ENCODE assay signal across 17 cellular contexts in genomic region chr20:63327229-63327745, GRCh38. TPM values are rescaled to one million over a fixed set of nuclear protein-coding genes. Genes with fewer than 3 reads are reported as not detected.
DNase-seq lines count a peak whose midpoint lies in the region; ATAC-seq, FAIRE-seq and TF ChIP-seq lines count a peak whose summit lies in the region.
"Had no signal": no experiment of that assay in that cellular context is flagged by ENCODE, and none has a peak within 500 bp of the region (broad histone marks: within the 10 kb centered on the region; RNA-seq: fewer than 3 reads in every experiment).

No MANE protein-coding gene starts in this region.

- BruUV-seq in K562 (replicated peaks; lab: Mats Ljungman, UMichigan), result no TSS peak

- H3K9me1 ChIP-seq in K562 (ENCODE audit: control insufficient read depth, insufficient read depth, low read length), result no peaks in the 10 kb centered on the region

- no peak for TF ChIP-seq CTCF in K562 (IDR thresholded peaks at IDR 0.05 in 2 of 3, conservative IDR thresholded peaks at IDR 0.05 in 1 of 3; ENCODE audit: insufficient read depth in 2 of 3, low read depth in 1 of 3, low read length in 3 of 3)
- TF ChIP-seq CTCF in gastrocnemius medialis (IDR thresholded peaks at IDR 0.05 in 4 of 5, conservative IDR thresholded peaks at IDR 0.05 in 1 of 5), result no peak

- in situ Hi-C loops in K562 (cut with MboI), result no loop called here
- in situ Hi-C loops in gastrocnemius medialis (cut with MboI; ENCODE audit: low sequenced_read_pairs in 4 of 4), result no loop called here

- H4K91ac ChIP-seq in trophoblast cell (ENCODE audit: low read depth, low read length), result no peak overlapping the region

- no peak overlapping the region for H2BK12ac ChIP-seq in trophoblast cell (ENCODE audit: low read length)

- no peak overlapping the region for H2AK5ac ChIP-seq in trophoblast cell (ENCODE audit: low read length)

- no peak for DNase-seq in activated CD8-positive, alpha-beta memory T cell treated with anti-CD3 and anti-CD28 coated beads, Interleukin-2, amount 10 ng/mL, durations not matched to agents 7 days and 5 days
- no peak for DNase-seq in activated CD8-positive, alpha-beta memory T cell treated with anti-CD3 and anti-CD28 coated beads, Interleukin-2, amount 50 U/mL, for 48 hours
- DNase-seq in K562 (ENCODE audit: extremely low read depth in 1 of 4, low spot score in 3 of 4) (no peak), trophoblast cell (no peak), gastrocnemius medialis (no peak), dermis blood vessel endothelial cell (no peak)
- DNase-seq: Calu3, cortex of kidney, NCI-H187 treated with DMSO at 0.1 percent for 48 hours, NCI-H524 had no signal

- H3K79me2 ChIP-seq in K562 (ENCODE audit: control insufficient read depth, insufficient read depth, low read length) (no peaks in the 10 kb centered on the region), trophoblast cell (ENCODE audit: control insufficient read depth, insufficient read depth, low read length, poor library complexity) (no peaks in the 10 kb centered on the region)

- no peak overlapping the region for H3K4me3 Mint-ChIP-seq in activated CD8-positive, alpha-beta memory T cell treated with anti-CD3 and anti-CD28 coated beads, Interleukin-2, amount 10 ng/mL, durations not matched to agents 7 days and 5 days
- peak overlapping the region in 1 of 4 donors; percentile 60 for H3K4me3 Mint-ChIP-seq in IgD-negative memory B cell

- TF ChIP-seq POLR2A in K562 (conservative IDR thresholded peaks at IDR 0.05) (no peak), gastrocnemius medialis (IDR thresholded peaks at IDR 0.05) (no peak)

- H4K20me1 ChIP-seq in K562 (replicated peaks; ENCODE audit: control insufficient read depth, insufficient read depth, low read length), result no peaks in the 10 kb centered on the region

- H3K36me3 ChIP-seq in K562 (ENCODE audit: control insufficient read depth, insufficient read depth, low read length) (no peaks in the 10 kb centered on the region), trophoblast cell (ENCODE audit: control insufficient read depth in 1 of 2, insufficient read depth in 2 of 2, low read length in 2 of 2) (no peaks in the 10 kb centered on the region), gastrocnemius medialis (no peaks in the 10 kb centered on the region)

- H3K27ac ChIP-seq in K562 (ENCODE audit: extremely low read depth, low read depth, low read length), result no peak overlapping the region
- no peak overlapping the region for H3K27ac ChIP-seq in trophoblast cell (ENCODE audit: low read depth, low read length)
- no peak overlapping the region for H3K27ac ChIP-seq in gastrocnemius medialis

- no peak overlapping the region for H3K23ac ChIP-seq in trophoblast cell (ENCODE audit: low read length)

- peak overlapping the region; percentile 80 for H3K27ac Mint-ChIP-seq in activated CD8-positive, alpha-beta memory T cell treated with anti-CD3 and anti-CD28 coated beads, Interleukin-2, amount 10 ng/mL, durations not matched to agents 7 days and 5 days
- H3K27ac Mint-ChIP-seq in IgD-negative memory B cell, result peak overlapping the region; percentile 16 to 86 (median 41)

- peak overlapping the region; percentile 2 for H4K8ac ChIP-seq in trophoblast cell (ENCODE audit: low read depth, low read length)

- H2AFZ ChIP-seq in K562 (ENCODE audit: low read depth, low read length) (no peak overlapping the region), trophoblast cell (ENCODE audit: insufficient read depth, low read length, poor library complexity) (no peak overlapping the region)

- H2BK5ac ChIP-seq in trophoblast cell (ENCODE audit: low read depth, low read length, poor library complexity), result no peak overlapping the region

- no peaks in the 10 kb centered on the region for H3K79me1 ChIP-seq in trophoblast cell (ENCODE audit: low read length)

- H3K9ac ChIP-seq in K562 (ENCODE audit: insufficient read depth in 1 of 2, low read depth in 2 of 2, low read length in 2 of 2), result no peak overlapping the region
- H3K9ac ChIP-seq in trophoblast cell (ENCODE audit: low read length), result no peak overlapping the region

- no peak for ATAC-seq in activated CD8-positive, alpha-beta memory T cell treated with anti-CD3 and anti-CD28 coated beads, Interleukin-2, amount 10 ng/mL, durations not matched to agents 7 days and 5 days
- no peak for ATAC-seq in K562
- no peak for ATAC-seq in HG03039 (IDR thresholded peaks at IDR 0.05; ENCODE audit: unreplicated experiment)
- no peak for ATAC-seq in gastrocnemius medialis
- ATAC-seq: esophagus mucosa had no signal

- H3K9me3 ChIP-seq in K562 (replicated peaks; ENCODE audit: control insufficient read depth, insufficient read depth, low read depth, low read length) (no peaks in the 10 kb centered on the region), trophoblast cell (ENCODE audit: insufficient read depth, low read depth, low read length) (peaks cover 13% of the 10 kb centered on the region), gastrocnemius medialis (no peaks in the 10 kb centered on the region)

- no peak for FAIRE-seq in K562 (lab: Jason Lieb, UNC)
- FAIRE-seq: astrocyte, keratinocyte had no signal

- H3K4me3 ChIP-seq in K562, result no peak overlapping the region
- H3K4me3 ChIP-seq in trophoblast cell (ENCODE audit: low read depth, low read length), result no peak overlapping the region
- H3K4me3 ChIP-seq in gastrocnemius medialis, result no peak overlapping the region

- TF ChIP-seq EP300 in K562 (IDR thresholded peaks at IDR 0.05; ENCODE audit: low read length), result no peak

- WGBS in K562 (ENCODE audit: insufficient coverage, low coverage, missing lambda C conversion rate), result 41% methylated on average over 5 of the region's 8 CpGs
- no CpG with 5 or more reads among the region's 8 CpGs for WGBS in trophoblast cell (ENCODE audit: extremely low coverage, insufficient coverage, insufficient read length)

- H3K4me1 Mint-ChIP-seq in activated CD8-positive, alpha-beta memory T cell treated with anti-CD3 and anti-CD28 coated beads, Interleukin-2, amount 10 ng/mL, durations not matched to agents 7 days and 5 days, result peaks cover 4% of the 10 kb centered on the region
- H3K4me1 Mint-ChIP-seq in IgD-negative memory B cell, result peaks cover 0 to 5% (median 4%) of the 10 kb centered on the region in 3 donors

- no peak overlapping the region for H4K12ac ChIP-seq in trophoblast cell (ENCODE audit: low read depth, low read length)

- POLR2A ChIA-PET in K562 (lab: Yijun Ruan, JAX), result no interaction called here

- intact Hi-C loops in K562 (cut with micrococcal nuclease), result no loop called here
- intact Hi-C loops in gastrocnemius medialis (cut with DNase I; ENCODE audit: low total_unique reads), result no loop called here

- CTCF ChIA-PET in activated CD8-positive, alpha-beta memory T cell treated with anti-CD3 and anti-CD28 coated beads, Interleukin-2, amount 10 ng/mL, durations not matched to agents 7 days and 5 days (lab: Charles Lee), result interaction anchor here (1.0 kb wide), 1 partner anchor 104 kb away, joined by 4 read pairs; no protein-coding TSS in a partner anchor
- CTCF ChIA-PET in K562 (lab: Yijun Ruan, JAX; ENCODE audit: low intra/inter-chr PET ratio), result no interaction called here

- peaks cover 7% of the 10 kb centered on the region for H3K9me3 Mint-ChIP-seq in activated CD8-positive, alpha-beta memory T cell treated with anti-CD3 and anti-CD28 coated beads, Interleukin-2, amount 10 ng/mL, durations not matched to agents 7 days and 5 days (ENCODE audit: low read depth)
- peaks cover 0 to 8% (median 7%) of the 10 kb centered on the region in 3 donors for H3K9me3 Mint-ChIP-seq in IgD-negative memory B cell

- H2BK120ac ChIP-seq in trophoblast cell (ENCODE audit: insufficient read depth, low read length, poor library complexity), result no peak overlapping the region

- peaks cover 1% of the 10 kb centered on the region for H3K36me3 Mint-ChIP-seq in activated CD8-positive, alpha-beta memory T cell treated with anti-CD3 and anti-CD28 coated beads, Interleukin-2, amount 10 ng/mL, durations not matched to agents 7 days and 5 days
- H3K36me3 Mint-ChIP-seq in IgD-negative memory B cell, result no peaks in the 10 kb centered on the region

- H3K4ac ChIP-seq in trophoblast cell (ENCODE audit: low read depth, low read length), result no peak overlapping the region

- H3K27me3 ChIP-seq in K562 (ENCODE audit: control insufficient read depth in 2 of 2, insufficient read depth in 2 of 2, low read length in 2 of 2), result peaks cover 13 to 15% of the 10 kb centered on the region in 2 experiments; a peak in 4 of 5 replicates
- H3K27me3 ChIP-seq in trophoblast cell (ENCODE audit: insufficient read depth, low read length), result no peaks in the 10 kb centered on the region
- H3K27me3 ChIP-seq in gastrocnemius medialis, result peaks cover 16 to 18% (median 17%) of the 10 kb centered on the region in 3 donors

- no peak overlapping the region for H3K18ac ChIP-seq in trophoblast cell (ENCODE audit: low read length)

- no peak overlapping the region for H3K14ac ChIP-seq in trophoblast cell (ENCODE audit: low read length)

- peaks cover 21% of the 10 kb centered on the region for H3K27me3 Mint-ChIP-seq in activated CD8-positive, alpha-beta memory T cell treated with anti-CD3 and anti-CD28 coated beads, Interleukin-2, amount 10 ng/mL, durations not matched to agents 7 days and 5 days
- peaks cover 6% of the 10 kb centered on the region for H3K27me3 Mint-ChIP-seq in IgD-negative memory B cell

- peaks cover 0 to 27% of the 10 kb centered on the region in 2 experiments; a peak in 1 of 5 replicates for H3K4me1 ChIP-seq in K562 (replicated peaks in 1 of 2; ENCODE audit: control insufficient read depth in 2 of 2, insufficient read depth in 2 of 2, low read length in 2 of 2)
- no peaks in the 10 kb centered on the region for H3K4me1 ChIP-seq in trophoblast cell (ENCODE audit: control insufficient read depth in 1 of 2, insufficient read depth in 2 of 2, low read length in 2 of 2)
- H3K4me1 ChIP-seq in gastrocnemius medialis, result no peaks in the 10 kb centered on the region

- TF ChIP-seq RAD21 in K562 (CRISPR knock-in tag; conservative IDR thresholded peaks at IDR 0.05 in 1 of 2, IDR thresholded peaks at IDR 0.05 in 1 of 2), result no peak

- H3K4me2 ChIP-seq in K562 (ENCODE audit: insufficient read depth, low read length) (no peak overlapping the region), trophoblast cell (ENCODE audit: low read length) (no peak overlapping the region)

RNA-seq across cellular contexts. Expression of gene CHRNA4, which starts 33.9 kb away (rescaled TPM):
- not detected for total RNA-seq in activated CD8-positive, alpha-beta memory T cell treated with anti-CD3 and anti-CD28 coated beads, Interleukin-2, amount 10 ng/mL, durations not matched to agents 7 days and 5 days
- not detected for polyA plus RNA-seq in IgD-negative memory B cell
- not detected in 2 replicates for total RNA-seq in K562 (2011; cell fraction: chromatin; rRNA removed; ENCODE audit: low replicate concordance)
- total RNA-seq in K562 (2011; cell fraction: nucleolus; rRNA removed), result not detected in 2 replicates
- not detected in 2 replicates for total RNA-seq in K562 (2011; cell fraction: nucleoplasm; rRNA removed)
- not detected in 2 replicates for total RNA-seq in K562 (2014; rRNA removed)
- not detected in 2 replicates for total RNA-seq in K562 (2014; rRNA removed; fragmentation: Illumina TruSeq; extraction: Trizol)
- not detected in 2 replicates for total RNA-seq in K562 (2015; rRNA removed; fragmentation: Illumina TruSeq; extraction: Trizol)
- total RNA-seq in K562 (2021), result 0.02 TPM in 1 of 2 replicates, not detected in the other
- not detected in 2 replicates for polyA plus RNA-seq in K562 (2011; rRNA removed)
- polyA plus RNA-seq in K562 (2011; cell fraction: cytosol; rRNA removed), result not detected in 2 replicates
- not detected in 2 replicates for polyA plus RNA-seq in K562 (2011; cell fraction: nucleus; rRNA removed)
- polyA plus RNA-seq in K562 (2012), result not detected in 2 replicates
- polyA plus RNA-seq in K562 (2014; fragmentation: Illumina TruSeq; extraction: Trizol), result not detected in 2 replicates
- polyA plus RNA-seq in K562 (2014; fragmentation: Nextera tagmentation; extraction: Ambion mirVana), result not detected
- not detected in 2 replicates for polyA plus RNA-seq in K562 (2014; rRNA removed)
- not detected in 2 replicates for polyA minus RNA-seq in K562 (2011; rRNA and poly(A)+ RNA removed)
- polyA minus RNA-seq in K562 (2011; cell fraction: cytosol; rRNA and poly(A)+ RNA removed), result not detected in 2 replicates
- polyA minus RNA-seq in K562 (2011; cell fraction: nucleus; rRNA and poly(A)+ RNA removed), result not detected in 2 replicates
- polyA plus RNA-seq in trophoblast cell (2013), result not detected in 2 replicates
- not detected for total RNA-seq in gastrocnemius medialis
- not detected in 2 replicates for total RNA-seq in dermis blood vessel endothelial cell
- total RNA-seq: Calu3, esophagus mucosa, mucosa of gallbladder, posterior vena cava had no signal
- polyA plus RNA-seq: keratinocyte had no signal

RNA-seq across cellular contexts. Expression of gene COL20A1, which starts 34.3 kb away (rescaled TPM):
- total RNA-seq in activated CD8-positive, alpha-beta memory T cell treated with anti-CD3 and anti-CD28 coated beads, Interleukin-2, amount 10 ng/mL, durations not matched to agents 7 days and 5 days, result not detected
- polyA plus RNA-seq in IgD-negative memory B cell, result not detected
- total RNA-seq in K562 (2011; cell fraction: chromatin; rRNA removed; ENCODE audit: low replicate concordance), result 0.12 and 0.19 TPM in 2 replicates
- 0.26 and 0.33 TPM in 2 replicates for total RNA-seq in K562 (2011; cell fraction: nucleolus; rRNA removed)
- total RNA-seq in K562 (2011; cell fraction: nucleoplasm; rRNA removed), result 0.15 TPM in 1 of 2 replicates, not detected in the other
- total RNA-seq in K562 (2014; rRNA removed), result not detected in 2 replicates
- not detected in 2 replicates for total RNA-seq in K562 (2014; rRNA removed; fragmentation: Illumina TruSeq; extraction: Trizol)
- not detected in 2 replicates for total RNA-seq in K562 (2015; rRNA removed; fragmentation: Illumina TruSeq; extraction: Trizol)
- not detected in 2 replicates for total RNA-seq in K562 (2021)
- not detected in 2 replicates for polyA plus RNA-seq in K562 (2011; rRNA removed)
- under 0.01 TPM in 1 of 2 replicates, not detected in the other for polyA plus RNA-seq in K562 (2011; cell fraction: cytosol; rRNA removed)
- polyA plus RNA-seq in K562 (2011; cell fraction: nucleus; rRNA removed), result 0.06 and 0.26 TPM in 2 replicates
- polyA plus RNA-seq in K562 (2012), result 0.06 TPM in 1 of 2 replicates, not detected in the other
- not detected in 2 replicates for polyA plus RNA-seq in K562 (2014; fragmentation: Illumina TruSeq; extraction: Trizol)
- not detected for polyA plus RNA-seq in K562 (2014; fragmentation: Nextera tagmentation; extraction: Ambion mirVana)
- not detected in 2 replicates for polyA plus RNA-seq in K562 (2014; rRNA removed)
- polyA minus RNA-seq in K562 (2011; rRNA and poly(A)+ RNA removed), result not detected in 2 replicates
- not detected in 2 replicates for polyA minus RNA-seq in K562 (2011; cell fraction: cytosol; rRNA and poly(A)+ RNA removed)
- polyA minus RNA-seq in K562 (2011; cell fraction: nucleus; rRNA and poly(A)+ RNA removed), result not detected in 2 replicates
- 0.23 and 0.26 TPM in 2 replicates for polyA plus RNA-seq in trophoblast cell (2013)
- total RNA-seq in gastrocnemius medialis, result under 1 TPM in 1 of 4 donors, not detected in 3; 0.23 TPM
- under 0.01 TPM in 1 of 2 replicates, not detected in the other for total RNA-seq in dermis blood vessel endothelial cell
- total RNA-seq: Calu3, esophagus mucosa had no signal
- polyA plus RNA-seq: keratinocyte had no signal

RNA-seq across cellular contexts. Expression of gene ARFGAP1, which starts 54.7 kb away (rescaled TPM):
- total RNA-seq in activated CD8-positive, alpha-beta memory T cell treated with anti-CD3 and anti-CD28 coated beads, Interleukin-2, amount 10 ng/mL, durations not matched to agents 7 days and 5 days, result 10 to 100 TPM; 79.6 to 90.2 TPM
- 12.2 TPM for polyA plus RNA-seq in IgD-negative memory B cell
- 379 and 853 TPM in 2 replicates for total RNA-seq in K562 (2011; cell fraction: chromatin; rRNA removed; ENCODE audit: low replicate concordance)
- total RNA-seq in K562 (2011; cell fraction: nucleolus; rRNA removed), result 493 and 502 TPM in 2 replicates
- total RNA-seq in K562 (2011; cell fraction: nucleoplasm; rRNA removed), result 305 and 355 TPM in 2 replicates
- 42.4 and 44.3 TPM in 2 replicates for total RNA-seq in K562 (2014; rRNA removed)
- total RNA-seq in K562 (2014; rRNA removed; fragmentation: Illumina TruSeq; extraction: Trizol), result 15.7 and 17.6 TPM in 2 replicates
- total RNA-seq in K562 (2015; rRNA removed; fragmentation: Illumina TruSeq; extraction: Trizol), result 33.5 and 33.9 TPM in 2 replicates
- 85.3 and 102 TPM in 2 replicates for total RNA-seq in K562 (2021)
- 39.1 and 89.8 TPM in 2 replicates for polyA plus RNA-seq in K562 (2011; rRNA removed)
- 59.1 and 89.5 TPM in 2 replicates for polyA plus RNA-seq in K562 (2011; cell fraction: cytosol; rRNA removed)
- polyA plus RNA-seq in K562 (2011; cell fraction: nucleus; rRNA removed), result 848 and 934 TPM in 2 replicates
- polyA plus RNA-seq in K562 (2012), result 64.7 and 85.4 TPM in 2 replicates
- 24.9 and 45.2 TPM in 2 replicates for polyA plus RNA-seq in K562 (2014; fragmentation: Illumina TruSeq; extraction: Trizol)
- under 1 TPM; 0.53 to 0.95 TPM for polyA plus RNA-seq in K562 (2014; fragmentation: Nextera tagmentation; extraction: Ambion mirVana)
- polyA plus RNA-seq in K562 (2014; rRNA removed), result 54.4 and 73.2 TPM in 2 replicates
- polyA minus RNA-seq in K562 (2011; rRNA and poly(A)+ RNA removed), result 24.6 and 29.9 TPM in 2 replicates
- 33.3 and 40.3 TPM in 2 replicates for polyA minus RNA-seq in K562 (2011; cell fraction: cytosol; rRNA and poly(A)+ RNA removed)
- polyA minus RNA-seq in K562 (2011; cell fraction: nucleus; rRNA and poly(A)+ RNA removed), result 103 and 183 TPM in 2 replicates
- polyA plus RNA-seq in trophoblast cell (2013), result 83.1 and 87.4 TPM in 2 replicates
- 10 to 100 TPM; 15.2 to 24.4 (median 18.0) TPM for total RNA-seq in gastrocnemius medialis
- 60.0 and 70.8 TPM in 2 replicates for total RNA-seq in dermis blood vessel endothelial cell
